27 cellular contexts compared by ENCODE assay signal in the genomic region with DNA sequence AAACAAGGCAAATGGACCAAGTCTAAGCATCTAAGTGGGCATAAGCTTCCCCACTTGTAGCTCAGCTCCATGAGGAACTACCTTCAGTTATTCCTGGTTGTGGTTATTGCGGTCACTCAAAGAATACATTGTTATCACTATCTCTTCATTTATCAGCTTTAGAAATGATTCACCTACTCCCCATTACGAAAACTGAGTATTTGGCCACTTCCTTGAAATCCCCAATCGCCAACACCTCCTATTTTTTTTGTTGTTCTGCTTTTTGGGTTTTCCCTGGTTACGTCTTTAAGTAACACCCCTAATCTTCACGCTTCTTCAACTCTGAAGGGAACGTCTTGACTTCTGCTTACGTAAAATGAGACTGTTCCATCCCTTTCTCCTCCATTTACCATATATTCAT.
"Had no signal": no experiment of that assay in that cellular context is flagged by ENCODE, and none has a peak within 500 bp of the region (broad histone marks: within the 10 kb centered on the region; RNA-seq: fewer than 3 reads in every experiment).

No MANE protein-coding gene starts in this region.

- H3K27me3 Mint-ChIP-seq: activated B cell treated with CpG ODN at 0.5 μM for 24 hours; activated naive CD8-positive, alpha-beta T cell; central memory CD8-positive, alpha-beta T cell; effector memory CD8-positive, alpha-beta T cell; memory B cell; natural killer cell treated with Interleukin-12 subunit alpha and Interleukin-12 subunit beta and Interleukin-15 and Interleukin-18, amount 100 ng/mL, for 72 hours; type B pancreatic cell had no signal

- H3K27ac ChIP-seq: breast epithelium, esophagus squamous epithelium, gastrocnemius medialis, neutrophil, pancreas, psoas muscle, right atrium auricular region, spleen, thoracic aorta had no signal

- DNase-seq: activated B cell treated with CpG ODN at 0.5 μM for 24 hours; activated CD4-positive, alpha-beta T cell treated with anti-CD3 and anti-CD28 coated beads for 4 hours; activated CD4-positive, alpha-beta T cell treated with anti-CD3 and anti-CD28 coated beads, Interleukin-2, amount 50 U/mL, for 48 hours; activated CD8-positive, alpha-beta memory T cell treated with anti-CD3 and anti-CD28 coated beads, Interleukin-2, amount 50 U/mL, for 48 hours; activated naive CD4-positive, alpha-beta T cell; activated T-cell treated with anti-CD3 and anti-CD28 coated beads, Interleukin-2, amount 50 U/mL, for 4 hours; amniotic stem cell; effector memory CD8-positive, alpha-beta T cell; esophagus squamous epithelium; gastrocnemius medialis; islet precursor cell; left cardiac atrium; pancreas; psoas muscle; spleen; stimulated activated CD4-positive, alpha-beta T cell treated with anti-CD3 and anti-CD28 coated beads, Interleukin-4, amount 100 ng/mL, for 1 hour; stimulated activated naive CD4-positive, alpha-beta T cell had no signal

- H3K9me3 ChIP-seq: pancreas had no signal

- H3K4me1 ChIP-seq: breast epithelium, esophagus squamous epithelium, gastrocnemius medialis, pancreas, psoas muscle, right atrium auricular region, spleen had no signal

- H3K4me1 Mint-ChIP-seq: activated B cell treated with CpG ODN at 0.5 μM for 24 hours; central memory CD8-positive, alpha-beta T cell; memory B cell had no signal

- H3K4me3 ChIP-seq: breast epithelium, esophagus squamous epithelium, gastrocnemius medialis, pancreas, psoas muscle, right atrium auricular region, spleen, thoracic aorta had no signal

- H3K27ac Mint-ChIP-seq: activated B cell treated with CpG ODN at 0.5 μM for 24 hours; activated naive CD8-positive, alpha-beta T cell; activated T-helper 2 cell treated with anti-CD3 and anti-CD28 coated beads, Interferon-gamma antibody, Interleukin-2, Interleukin-4, amounts not matched to agents 10 μg/mL and 5 μg/mL and 100 μg/mL, durations not matched to agents 14 hours and 24 hours and 36 hours; memory B cell; natural killer cell treated with Interleukin-12 subunit alpha and Interleukin-12 subunit beta and Interleukin-15 and Interleukin-18, amount 100 ng/mL, for 72 hours; type B pancreatic cell had no signal

- H3K36me3 ChIP-seq: breast epithelium had no signal

- H3K4me3 Mint-ChIP-seq: activated B cell treated with CpG ODN at 0.5 μM for 24 hours; activated naive CD8-positive, alpha-beta T cell; activated T-cell treated with anti-CD3 and anti-CD28 coated beads, Interleukin-2, amount 50 U/mL, for 4 hours; central memory CD8-positive, alpha-beta T cell; effector memory CD8-positive, alpha-beta T cell; memory B cell; natural killer cell treated with Interleukin-12 subunit alpha and Interleukin-12 subunit beta and Interleukin-15 and Interleukin-18, amount 100 ng/mL, for 72 hours; type B pancreatic cell had no signal

- H3K27me3 ChIP-seq: breast epithelium, esophagus squamous epithelium, gastrocnemius medialis, neutrophil, pancreas, right atrium auricular region, spleen had no signal
